In the genomic region with DNA sequence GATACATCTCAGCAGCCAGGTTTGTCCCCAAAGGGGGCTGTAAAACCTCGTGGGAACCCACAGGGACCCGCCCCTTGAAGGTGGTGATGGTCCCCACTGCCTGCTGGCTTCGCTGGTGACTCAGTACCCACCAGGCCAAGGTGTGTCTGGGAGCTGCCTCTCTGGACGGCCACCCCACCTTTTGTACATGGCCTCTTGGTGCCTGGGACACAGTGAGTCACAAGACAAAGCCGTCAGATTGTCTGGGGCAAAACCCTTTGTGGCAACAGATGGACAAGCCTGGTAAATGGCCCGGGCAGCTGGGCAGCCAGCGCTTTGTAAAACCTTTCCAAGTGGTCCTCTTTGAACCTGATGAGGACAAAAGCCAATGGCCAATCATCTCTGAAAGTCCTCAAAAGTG, we compare ENCODE assay signal across 29 cellular contexts. TPM values are rescaled to one million over a fixed set of nuclear protein-coding genes. Genes with fewer than 3 reads are reported as not detected.
DNase-seq lines count a peak whose midpoint lies in the region; TF ChIP-seq lines count a peak whose summit lies in the region.
"Had no signal": no experiment of that assay in that cellular context is flagged by ENCODE, and none has a peak within 500 bp of the region (broad histone marks: within the 10 kb centered on the region; RNA-seq: fewer than 3 reads in every experiment).

No MANE protein-coding gene starts in this region.

- H3K9me2 ChIP-seq in PC-9 (ENCODE audit: insufficient read depth) (no peaks in the 10 kb centered on the region), Karpas-422 (replicated peaks; ENCODE audit: insufficient read depth, low read length) (no peaks in the 10 kb centered on the region)

- no peak overlapping the region for H2AFZ ChIP-seq in PC-9
- H2AFZ ChIP-seq in Karpas-422 (ENCODE audit: low read length), result no peak overlapping the region

- H3K27ac ChIP-seq in PC-9, result peak overlapping the region; percentile 79
- peak overlapping the region; percentile 42 to 74 (median 57) for H3K27ac ChIP-seq in stomach
- no peak overlapping the region for H3K27ac ChIP-seq in Karpas-422 (ENCODE audit: low read length)
- H3K27ac ChIP-seq: 22Rv1, C4-2B, foreskin keratinocyte, heart left ventricle, sigmoid colon, SK-N-MC had no signal

- peaks cover 71% of the 10 kb centered on the region for H3F3A ChIP-seq in PC-9 (ENCODE audit: insufficient read depth, low read depth)

- H3K4me2 ChIP-seq in PC-9, result 0 out of 2 replicates have a peak overlapping the region, but pooled peaks have one; percentile 32
- H3K4me2 ChIP-seq in Karpas-422 (ENCODE audit: low read depth, low read length, poor library complexity, severe bottlenecking), result no peak overlapping the region

- POLR2A ChIA-PET in PC-9 (lab: Charles Lee; ENCODE audit: unreplicated experiment), result no interaction called here

- H3K9me3 ChIP-seq in PC-9 (ENCODE audit: insufficient read depth, low read depth) (no peaks in the 10 kb centered on the region), stomach (no peaks in the 10 kb centered on the region), Karpas-422 (ENCODE audit: low read length) (no peaks in the 10 kb centered on the region)
- H3K9me3 ChIP-seq: Caco-2, HAP-1, sigmoid colon, transverse colon had no signal

- H4K20me1 ChIP-seq in PC-9 (ENCODE audit: insufficient read depth), result no peaks in the 10 kb centered on the region
- H4K20me1 ChIP-seq in Karpas-422 (ENCODE audit: insufficient read depth, low read depth, low read length), result no peaks in the 10 kb centered on the region

- no TSS peak for BruUV-seq in PC-9 (replicated peaks; lab: Mats Ljungman, UMichigan)

- H3K79me2 ChIP-seq in PC-9 (ENCODE audit: low read depth), result no peaks in the 10 kb centered on the region
- H3K79me2 ChIP-seq in Karpas-422 (ENCODE audit: low read length), result no peaks in the 10 kb centered on the region

- peaks cover 41% of the 10 kb centered on the region for H3K4me1 ChIP-seq in PC-9 (replicated peaks; ENCODE audit: insufficient read depth)
- peaks cover 11 to 25% (median 20%) of the 10 kb centered on the region in 4 donors for H3K4me1 ChIP-seq in stomach
- H3K4me1 ChIP-seq in Karpas-422 (ENCODE audit: low read length), result peaks cover 9% of the 10 kb centered on the region
- H3K4me1 ChIP-seq: foreskin keratinocyte, HAP-1 had no signal

- CTCF ChIA-PET in PC-9 (lab: Charles Lee), result interaction anchor here (0.7 kb wide), 1 partner anchor 42 kb away, joined by 3 read pairs; no protein-coding TSS in a partner anchor

- no peak overlapping the region for H3K9ac ChIP-seq in Karpas-422 (ENCODE audit: low read length)

- H3K36me3 ChIP-seq in PC-9 (ENCODE audit: low read depth) (no peaks in the 10 kb centered on the region), stomach (no peaks in the 10 kb centered on the region), Karpas-422 (ENCODE audit: insufficient read depth, low read length) (no peaks in the 10 kb centered on the region)
- H3K36me3 ChIP-seq: HAP-1, heart left ventricle, sigmoid colon, transverse colon had no signal

- WGBS in stomach, 5 donors, result 45 to 61% (median 56%) methylated on average over 6 to 7 of the region's 7 CpGs

- intact Hi-C loops in PC-9 (cut with micrococcal nuclease; ENCODE audit: unreplicated experiment), result no loop called here
- intact Hi-C loops in stomach (cut with DNase I; ENCODE audit: low total_unique reads), result no loop called here

- no peak for TF ChIP-seq POLR2A in stomach (IDR thresholded peaks at IDR 0.05)

- TF ChIP-seq EP300 in stomach (IDR thresholded peaks at IDR 0.05), result no peak

- H3K4me3 ChIP-seq in PC-9, result no peak overlapping the region
- H3K4me3 ChIP-seq in stomach, result no peak overlapping the region
- H3K4me3 ChIP-seq in Karpas-422 (ENCODE audit: low read length), result no peak overlapping the region
- H3K4me3 ChIP-seq: HAP-1, heart left ventricle, sigmoid colon, SK-N-MC, transverse colon had no signal

- peak; percentile 27 for DNase-seq in DMS 273 (lab: John Stamatoyannopoulos, UW; ENCODE audit: unreplicated experiment)
- no peak for DNase-seq in DMS 273 treated with DMSO at 0.1 percent for 48 hours (lab: John Stamatoyannopoulos, UW)
- peak; percentile 70 to 87 for DNase-seq in PC-9
- peak; percentile 37 for DNase-seq in kidney tubule cell (ENCODE audit: low spot score)
- DNase-seq in stomach, result peak; percentile 71
- DNase-seq in Karpas-422, result no peak
- DNase-seq in activated naive CD4-positive, alpha-beta T cell treated with Interleukin-2 at 50 U/mL for 16 hours, result no peak
- DNase-seq in epidermal melanocyte (ENCODE audit: insufficient read length, low spot score), result no peak
- DNase-seq: activated CD4-positive, alpha-beta T cell treated with anti-CD3 and anti-CD28 coated beads, Interleukin-2, amount 50 U/mL, for 4 hours; activated CD8-positive, alpha-beta memory T cell treated with anti-CD3 and anti-CD28 coated beads, Interleukin-2, amount 10 ng/mL, durations not matched to agents 7 days and 5 days; activated gamma-delta T cell treated with Interleukin-2 at 50 U/mL for 16 hours; activated T-cell treated with anti-CD3 and anti-CD28 coated beads, Interleukin-2, amount 50 U/mL, for 48 hours; Caco-2; foreskin keratinocyte; heart left ventricle; naive thymus-derived CD8-positive, alpha-beta T cell; NCI-H1092 treated with DMSO at 0.1 percent for 48 hours; NCI-H187; NCI-H82; nucleus accumbens; sigmoid colon; stimulated activated CD4-positive, alpha-beta T cell treated with anti-CD3 and anti-CD28 coated beads, Interleukin-4, amount 100 ng/mL, for 24 hours; T-helper 17 cell; transverse colon had no signal

- H3K27me3 ChIP-seq in PC-9 (ENCODE audit: insufficient read depth, low read depth) (no peaks in the 10 kb centered on the region), stomach (no peaks in the 10 kb centered on the region), Karpas-422 (ENCODE audit: low read length) (no peaks in the 10 kb centered on the region)
- H3K27me3 ChIP-seq: heart left ventricle, sigmoid colon, transverse colon had no signal

- TF ChIP-seq CTCF in PC-9 (conservative IDR thresholded peaks at IDR 0.05), result no peak
- no peak for TF ChIP-seq CTCF in stomach (IDR thresholded peaks at IDR 0.05)

RNA-seq across cellular contexts. Expression of gene KLF2, which starts 27.9 kb away (rescaled TPM):
- total RNA-seq in PC-9 (2021) (1.6 and 2.0 TPM in 2 replicates), stomach (100 to 1,000 TPM in 1 of 5 donors, 10 to 100 TPM in 4; 31.0 to 107 (median 72.3) TPM)
- polyA plus RNA-seq in stomach, result 10 to 100 TPM in 2 of 3 donors, 1 to 10 TPM in 1; 9.5 to 69.5 (median 16.7) TPM
- total RNA-seq in Karpas-422 (2014; rRNA removed; shearing (Covaris generic); ENCODE audit: low replicate concordance), result 0.22 TPM in 1 of 2 replicates, not detected in the other
- polyA plus RNA-seq: keratinocyte had no signal

Comparison
In these comparisons a context has a peak if more than half of its experiments do, and no peak if none do; other contexts are left out.
1. DNase-seq: peak in DMS 273 (single experiment), PC-9 (2 of 2), kidney tubule cell (single experiment) and stomach (single experiment); none in DMS 273 treated with DMSO at 0.1 percent for 48 hours (single experiment), Karpas-422 (single experiment), activated naive CD4-positive, alpha-beta T cell treated with Interleukin-2 at 50 U/mL for 16 hours (single experiment) and epidermal melanocyte (single experiment).
2. RNA of gene KLF2, which starts 27.9 kb away (total RNA-seq): 31.0 to 107 TPM in stomach; 1.6 to 2.0 TPM in PC-9 and 0.22 TPM in Karpas-422; every median in the first group is over 10 times any median in the second.